Comparison of ENCODE assay signal across 1 cellular context in genomic region chr9:120714088-120714845, GRCh38.
TF ChIP-seq lines count a peak whose summit lies in the region.

Gene MEGF9, minus strand, starts transcription at chr9:120714470. Its CDS starts 112 bp downstream, at chr9:120714358.

TF ChIP-seq in HepG2, 621 proteins besides CTCF, POLR2A, EP300 and RAD21 (continued from another document and continues in another):
- TF ChIP-seq UBTF (CRISPR knock-in tag; IDR thresholded peaks at IDR 0.05) (peak; percentile 76; the same call in 1 of the 2 replicates), KAT7 (CRISPR knock-in tag; IDR thresholded peaks at IDR 0.05; ENCODE audit: borderline replicate concordance) (0 out of 2 replicates have a peak, but pooled peaks have one; percentile 48), ZNF773 (CRISPR knock-in tag; IDR thresholded peaks at IDR 0.05; ENCODE audit: borderline replicate concordance) (no peak), HIC2 (CRISPR knock-in tag; IDR thresholded peaks at IDR 0.05; ENCODE audit: low read depth) (peak; percentile 59; the same call in 1 of the 2 replicates), ZSCAN20 (CRISPR knock-in tag; IDR thresholded peaks at IDR 0.05; ENCODE audit: borderline replicate concordance) (peak; percentile 69; the same call in 1 of the 2 replicates), DRAP1 (CRISPR knock-in tag; IDR thresholded peaks at IDR 0.05) (peak; percentile 86), GMEB1 (CRISPR knock-in tag; IDR thresholded peaks at IDR 0.05; ENCODE audit: borderline replicate concordance) (peak; percentile 49; the same call in 1 of the 2 replicates), HNF1A (IDR thresholded peaks at IDR 0.05; ENCODE audit: low read depth) (no peak), HNF1A (CRISPR knock-in tag; IDR thresholded peaks at IDR 0.05; ENCODE audit: borderline replicate concordance) (peak; percentile 43; the same call in 1 of the 2 replicates), BATF2 (CRISPR knock-in tag; IDR thresholded peaks at IDR 0.05) (0 out of 2 replicates have a peak, but pooled peaks have one; percentile 45), KLF16 (CRISPR knock-in tag; IDR thresholded peaks at IDR 0.05) (peak in 1 of 2 experiments; percentile 54; a peak in 1 of 4 replicates), SKIL (CRISPR knock-in tag; IDR thresholded peaks at IDR 0.05; ENCODE audit: borderline replicate concordance) (no peak), DMAP1 (CRISPR knock-in tag; IDR thresholded peaks at IDR 0.05) (peak; percentile 32; the same call in 1 of the 2 replicates), ASH2L (IDR thresholded peaks at IDR 0.05; ENCODE audit: insufficient read length, low read depth, low read length) (peak; percentile 61), ZNF432 (CRISPR knock-in tag; IDR thresholded peaks at IDR 0.05; ENCODE audit: borderline replicate concordance) (no peak), MXI1 (IDR thresholded peaks at IDR 0.05; ENCODE audit: borderline replicate concordance, low read depth, low read length) (peak; percentile 61; the same call in 1 of the 3 replicates), POGK (CRISPR knock-in tag; conservative IDR thresholded peaks at IDR 0.05) (0 out of 2 replicates have a peak, but pooled peaks have one; percentile 69), ADNP (CRISPR knock-in tag; IDR thresholded peaks at IDR 0.05) (no peak), HMGXB4 (CRISPR knock-in tag; IDR thresholded peaks at IDR 0.05; ENCODE audit: borderline replicate concordance in 1 of 2, low read depth in 1 of 2) (peak; percentile 46 to 54; a peak in 2 of 4 replicates), REXO4 (CRISPR knock-in tag; IDR thresholded peaks at IDR 0.05; ENCODE audit: borderline replicate concordance) (no peak), RARG (CRISPR knock-in tag; IDR thresholded peaks at IDR 0.05; ENCODE audit: low read depth) (no peak), GTF2F1 (IDR thresholded peaks at IDR 0.05; ENCODE audit: low read length) (no peak), ZNF180 (CRISPR knock-in tag; IDR thresholded peaks at IDR 0.05; ENCODE audit: borderline replicate concordance, low read depth) (no peak), GATA4 (IDR thresholded peaks at IDR 0.05; ENCODE audit: borderline replicate concordance, low read depth) (0 out of 2 replicates have a peak, but pooled peaks have one; percentile 43), SMAD3 (CRISPR knock-in tag; IDR thresholded peaks at IDR 0.05) (peak; percentile 28; the same call in 1 of the 2 replicates), ZBTB38 (CRISPR knock-in tag; IDR thresholded peaks at IDR 0.05) (peak; percentile 61; the same call in 1 of the 2 replicates), TFE3 (CRISPR knock-in tag; IDR thresholded peaks at IDR 0.05) (0 out of 2 replicates have a peak, but pooled peaks have one; percentile 44), ZFP36L1 (CRISPR knock-in tag; IDR thresholded peaks at IDR 0.05) (peak; percentile 79; the same call in 1 of the 2 replicates), ZNF674 (CRISPR knock-in tag; IDR thresholded peaks at IDR 0.05; ENCODE audit: low read depth) (0 out of 2 replicates have a peak, but pooled peaks have one; percentile 25), KMT2B (CRISPR knock-in tag; IDR thresholded peaks at IDR 0.05) (peak; percentile 45), CHCHD3 (CRISPR knock-in tag; IDR thresholded peaks at IDR 0.05) (peak; percentile 60; the same call in 1 of the 2 replicates), HNF4G (IDR thresholded peaks at IDR 0.05; ENCODE audit: borderline replicate concordance, low read depth, low read length) (no peak), HNF4G (CRISPR knock-in tag; IDR thresholded peaks at IDR 0.05; ENCODE audit: borderline replicate concordance, low read depth) (0 out of 2 replicates have a peak, but pooled peaks have one; percentile 32), IKZF5 (CRISPR knock-in tag; IDR thresholded peaks at IDR 0.05) (no peak), KAT8 (CRISPR knock-in tag; IDR thresholded peaks at IDR 0.05) (0 out of 2 replicates have a peak, but pooled peaks have one; percentile 16), EEA1 (CRISPR knock-in tag; IDR thresholded peaks at IDR 0.05; ENCODE audit: borderline replicate concordance) (0 out of 2 replicates have a peak, but pooled peaks have one; percentile 31)
